Comparison of ENCODE assay signal across 28 cellular contexts in genomic region chr20:36368869-36369268, GRCh38.
"Had no signal": no experiment of that assay in that cellular context is flagged by ENCODE, and none has a peak within 500 bp of the region (broad histone marks: within the 10 kb centered on the region; RNA-seq: fewer than 3 reads in every experiment).

No MANE protein-coding gene starts in this region.

- H3K4me1 Mint-ChIP-seq: activated B cell treated with CpG ODN at 0.5 μM for 24 hours had no signal

- H3K4me3 ChIP-seq: adrenal gland, body of pancreas, breast epithelium, MG63, SJCRH30, SK-N-MC had no signal

- H3K27ac Mint-ChIP-seq: activated B cell treated with CpG ODN at 0.5 μM for 24 hours; activated CD4-positive, alpha-beta memory T cell treated with anti-CD3 and anti-CD28 coated beads for 36 hours; activated naive CD4-positive, alpha-beta T cell treated with anti-CD3 and anti-CD28 coated beads for 36 hours; activated naive CD4-positive, alpha-beta T cell treated with anti-CD3 and anti-CD28 coated beads, Interleukin-2, amount 50 U/mL, for 72 hours; activated T-helper 1 cell treated with anti-CD3 and anti-CD28 coated beads, Interleukin-12 subunit alpha, Interleukin-12 subunit beta, Interleukin-2, Interleukin-4 antibody, amounts not matched to agents 30 ng/mL and 10 ng/mL and 1 ng/mL, durations not matched to agents 14 hours and 24 hours and 36 hours; T-helper 1 cell treated with Interleukin-12 subunit alpha and Interleukin-12 subunit beta and Interleukin-4 antibody, amounts not matched to agents 30 μg/mL and 1 μg/mL, for 36 hours; T-helper 2 cell treated with Interferon-gamma antibody and Interleukin-4, amounts not matched to agents 5 μg/mL and 100 μg/mL, for 36 hours had no signal

- H3K36me3 ChIP-seq: adrenal gland, breast epithelium, MG63, SJCRH30 had no signal

- H3K27ac ChIP-seq: adrenal gland, body of pancreas, breast epithelium, SJCRH30, SK-N-MC had no signal

- H3K27me3 ChIP-seq: adrenal gland, body of pancreas, breast epithelium had no signal

- H3K9me3 ChIP-seq: adrenal gland, body of pancreas, breast epithelium, MG63, SJCRH30 had no signal

- DNase-seq: activated B cell treated with CpG ODN at 0.5 μM for 24 hours; activated CD4-positive, alpha-beta memory T cell treated with anti-CD3 and anti-CD28 coated beads for 36 hours; activated CD4-positive, alpha-beta T cell treated with anti-CD3 and anti-CD28 coated beads for 4 hours; activated CD4-positive, alpha-beta T cell treated with anti-CD3 and anti-CD28 coated beads, Interleukin-2, amount 50 U/mL, for 1 hour; activated CD4-positive, CD25-positive, alpha-beta regulatory T cell treated with anti-CD3 and anti-CD28 coated beads, Interleukin-2, amount 50 U/mL, for 72 hours; activated CD8-positive, alpha-beta memory T cell treated with anti-CD3 and anti-CD28 coated beads, Interleukin-2, amount 50 U/mL, for 4 hours; activated gamma-delta T cell treated with Interleukin-2 at 50 U/mL for 16 hours; activated naive CD4-positive, alpha-beta T cell treated with anti-CD3 and anti-CD28 coated beads for 36 hours; activated T-cell treated with anti-CD3 and anti-CD28 coated beads for 4 hours; activated T-cell treated with anti-CD3 and anti-CD28 coated beads, Interleukin-2, amount 50 U/mL, for 4 hours; adrenal gland; body of pancreas; Karpas-422; MG63; NCI-H1048; NCI-H1105 treated with DMSO at 0.1 percent for 48 hours; NCI-H1436; NCI-H1694; NCI-H345; NCI-H524 treated with DMSO at 0.1 percent for 48 hours; SHP77; SJCRH30 had no signal

- H3K9me3 Mint-ChIP-seq: activated B cell treated with CpG ODN at 0.5 μM for 24 hours; activated CD4-positive, alpha-beta memory T cell treated with anti-CD3 and anti-CD28 coated beads for 36 hours; activated naive CD4-positive, alpha-beta T cell treated with anti-CD3 and anti-CD28 coated beads for 36 hours; activated naive CD4-positive, alpha-beta T cell treated with anti-CD3 and anti-CD28 coated beads, Interleukin-2, amount 50 U/mL, for 72 hours; activated T-cell treated with anti-CD3 and anti-CD28 coated beads, Interleukin-2, amount 50 U/mL, for 4 hours; activated T-helper 1 cell treated with anti-CD3 and anti-CD28 coated beads, Interleukin-12 subunit alpha, Interleukin-12 subunit beta, Interleukin-2, Interleukin-4 antibody, amounts not matched to agents 30 ng/mL and 10 ng/mL and 1 ng/mL, durations not matched to agents 14 hours and 24 hours and 36 hours; T-helper 1 cell treated with Interleukin-12 subunit alpha and Interleukin-12 subunit beta and Interleukin-4 antibody, amounts not matched to agents 30 μg/mL and 1 μg/mL, for 36 hours; T-helper 2 cell treated with Interferon-gamma antibody and Interleukin-4, amounts not matched to agents 5 μg/mL and 100 μg/mL, for 36 hours had no signal

- H3K4me1 ChIP-seq: adrenal gland, body of pancreas, breast epithelium, SJCRH30 had no signal

- H3K4me3 Mint-ChIP-seq: activated B cell treated with CpG ODN at 0.5 μM for 24 hours; activated CD4-positive, alpha-beta memory T cell treated with anti-CD3 and anti-CD28 coated beads for 36 hours; activated naive CD4-positive, alpha-beta T cell treated with anti-CD3 and anti-CD28 coated beads for 36 hours; activated T-cell treated with anti-CD3 and anti-CD28 coated beads, Interleukin-2, amount 50 U/mL, for 4 hours; activated T-helper 1 cell treated with anti-CD3 and anti-CD28 coated beads, Interleukin-12 subunit alpha, Interleukin-12 subunit beta, Interleukin-2, Interleukin-4 antibody, amounts not matched to agents 30 ng/mL and 10 ng/mL and 1 ng/mL, durations not matched to agents 14 hours and 24 hours and 36 hours; T-helper 1 cell treated with Interleukin-12 subunit alpha and Interleukin-12 subunit beta and Interleukin-4 antibody, amounts not matched to agents 30 μg/mL and 1 μg/mL, for 36 hours; T-helper 2 cell treated with Interferon-gamma antibody and Interleukin-4, amounts not matched to agents 5 μg/mL and 100 μg/mL, for 36 hours had no signal

- H3K36me3 Mint-ChIP-seq: activated CD4-positive, alpha-beta memory T cell treated with anti-CD3 and anti-CD28 coated beads for 36 hours; activated naive CD4-positive, alpha-beta T cell treated with anti-CD3 and anti-CD28 coated beads, Interleukin-2, amount 50 U/mL, for 72 hours had no signal
